6 cellular contexts compared by ENCODE assay signal in the genomic region with DNA sequence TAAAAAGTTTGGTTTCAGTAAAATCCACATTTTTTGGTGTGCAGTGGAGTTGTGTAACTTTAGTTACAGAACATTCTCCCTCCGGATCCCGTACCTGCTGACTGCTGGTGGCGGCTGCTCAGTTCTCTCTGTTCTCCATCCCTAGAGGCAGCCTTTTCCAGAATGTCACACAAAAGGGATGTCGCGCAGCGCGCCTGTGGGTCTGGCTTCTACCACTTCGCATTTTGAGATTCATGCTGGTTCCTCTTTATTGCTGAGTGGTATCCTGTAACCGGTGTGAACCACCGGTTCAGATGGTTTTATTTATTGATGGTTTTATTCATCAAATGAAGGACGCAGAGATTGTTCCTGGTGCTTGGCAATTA. TPM values are rescaled to one million over a fixed set of nuclear protein-coding genes. Genes with fewer than 3 reads are reported as not detected.
DNase-seq lines count a peak whose midpoint lies in the region; ATAC-seq and TF ChIP-seq lines count a peak whose summit lies in the region.

No MANE protein-coding gene starts in this region.

- DNase-seq in HFFc6 (no peak), activated B cell treated with CpG ODN at 0.5 μM for 24 hours (no peak), OCI-M2 (lab: John Stamatoyannopoulos, UW; ENCODE audit: unreplicated experiment) (no peak), COLO829 (ENCODE audit: low spot score) (no peak)
- no peak for DNase-seq in stimulated activated CD8-positive, alpha-beta memory T cell treated with anti-CD3 and anti-CD28 coated beads, Interleukin-4, amount 100 ng/mL, for 48 hours

- ATAC-seq in activated B cell treated with CpG ODN at 0.5 μM for 24 hours (ENCODE audit: low read depth), result no peak

- H3K27ac Mint-ChIP-seq in HFFc6, result peak overlapping the region; percentile 81
- peak overlapping the region; percentile 91 for H3K27ac Mint-ChIP-seq in activated B cell treated with CpG ODN at 0.5 μM for 24 hours
- peak overlapping the region in 2 of 3 experiments; percentile 11 to 25 for H3K27ac Mint-ChIP-seq in nephron

- CTCF ChIA-PET in activated B cell treated with CpG ODN at 0.5 μM for 24 hours (lab: Charles Lee), result no interaction called here

- POLR2A ChIA-PET in activated B cell treated with CpG ODN at 0.5 μM for 24 hours (lab: Charles Lee), result interaction anchor here (0.6 to 3.3 kb wide), 2 partner anchors 16 to 1003 kb away, joined by 3 to 79 read pairs; a partner anchor contains a TSS

- H3K4me1 Mint-ChIP-seq in HFFc6 (ENCODE audit: low read depth) (peaks cover 18% of the 10 kb centered on the region), activated B cell treated with CpG ODN at 0.5 μM for 24 hours (peaks cover 39% of the 10 kb centered on the region), nephron (peaks cover 14% of the 10 kb centered on the region)

- H3K4me3 Mint-ChIP-seq in HFFc6 (peak overlapping the region; percentile 86), activated B cell treated with CpG ODN at 0.5 μM for 24 hours (peak overlapping the region; percentile 85), nephron (peak overlapping the region; percentile 79 to 92 (median 84))

- H3K36me3 Mint-ChIP-seq in HFFc6 (ENCODE audit: low read depth) (peaks cover 11% of the 10 kb centered on the region; the same call in 1 of the 2 replicates), activated B cell treated with CpG ODN at 0.5 μM for 24 hours (ENCODE audit: low read depth) (peaks cover 13% of the 10 kb centered on the region), nephron (ENCODE audit: low read depth) (peaks cover 12% of the 10 kb centered on the region)

- H3K9me3 Mint-ChIP-seq in HFFc6, result no peaks in the 10 kb centered on the region
- H3K9me3 Mint-ChIP-seq in activated B cell treated with CpG ODN at 0.5 μM for 24 hours, result no peaks in the 10 kb centered on the region
- no peaks in the 10 kb centered on the region for H3K9me3 Mint-ChIP-seq in nephron

- TF ChIP-seq CTCF in HFFc6 (IDR thresholded peaks at IDR 0.05) (no peak), activated B cell treated with CpG ODN at 0.5 μM for 24 hours (IDR thresholded peaks at IDR 0.05) (no peak), nephron (IDR thresholded peaks at IDR 0.05; ENCODE audit: unreplicated experiment in 3 of 3) (no peak)

- intact Hi-C loops in activated B cell treated with CpG ODN at 0.5 μM for 24 hours (cut with micrococcal nuclease), result loop anchor here (1.0 to 10.0 kb wide), 5 partner anchors 16 to 961 kb away; a partner anchor contains a TSS

- no peaks in the 10 kb centered on the region for H3K27me3 Mint-ChIP-seq in HFFc6 (ENCODE audit: insufficient read depth)
- H3K27me3 Mint-ChIP-seq in activated B cell treated with CpG ODN at 0.5 μM for 24 hours, result no peaks in the 10 kb centered on the region
- no peaks in the 10 kb centered on the region for H3K27me3 Mint-ChIP-seq in nephron (ENCODE audit: low read depth)

RNA-seq across cellular contexts. Expression of a gene that starts 1.0 kb away (rescaled TPM):
- total RNA-seq in HFFc6 (2021; fragmentation: NEBNext Ultra II Directional; extraction: Animal tissue kit (Norgen Biotek cat#: 25700)), result 10 to 100 TPM in 4 of 6 experiments, 1 to 10 TPM in 2; 8.3 to 13.2 (median 10.7) TPM
- 14.2 and 15.9 TPM in 2 replicates for total RNA-seq in activated B cell treated with CpG ODN at 0.5 μM for 24 hours

RNA-seq across cellular contexts. Expression of a gene that starts 15.1 kb away (rescaled TPM):
- 10 to 100 TPM; 16.2 to 22.5 (median 19.0) TPM for total RNA-seq in HFFc6 (2021; fragmentation: NEBNext Ultra II Directional; extraction: Animal tissue kit (Norgen Biotek cat#: 25700))
- total RNA-seq in activated B cell treated with CpG ODN at 0.5 μM for 24 hours, result 82.9 and 102 TPM in 2 replicates

RNA-seq across cellular contexts. Expression of a gene that starts 15.4 kb away (rescaled TPM):
- total RNA-seq in HFFc6 (2021; fragmentation: NEBNext Ultra II Directional; extraction: Animal tissue kit (Norgen Biotek cat#: 25700)), result 100 to 1,000 TPM in 1 of 6 experiments, 10 to 100 TPM in 5; 67.0 to 103 (median 87.9) TPM
- total RNA-seq in activated B cell treated with CpG ODN at 0.5 μM for 24 hours, result 52.8 and 55.8 TPM in 2 replicates

RNA-seq across cellular contexts. Expression of a gene that starts 57.7 kb away (rescaled TPM):
- total RNA-seq in HFFc6 (2021; fragmentation: NEBNext Ultra II Directional; extraction: Animal tissue kit (Norgen Biotek cat#: 25700)), result under 1 TPM; 0.15 to 0.59 (median 0.38) TPM
- 0.27 and 0.42 TPM in 2 replicates for total RNA-seq in activated B cell treated with CpG ODN at 0.5 μM for 24 hours

RNA-seq across cellular contexts. Expression of a gene that starts 58.4 kb away (rescaled TPM):
- not detected for total RNA-seq in HFFc6 (2021; fragmentation: NEBNext Ultra II Directional; extraction: Animal tissue kit (Norgen Biotek cat#: 25700))
- total RNA-seq in activated B cell treated with CpG ODN at 0.5 μM for 24 hours, result not detected in 2 replicates

Comparison
In these comparisons a context has a peak if more than half of its experiments do, and no peak if none do; other contexts are left out.
1. H3K27ac Mint-ChIP-seq: peak in every context shown above with its lines; median percentile 91 in activated B cell treated with CpG ODN at 0.5 μM for 24 hours; 81 in HFFc6; 18 in nephron.